Comparison of ENCODE assay signal across 9 cellular contexts in genomic region chr9:125979383-125979782, GRCh38.
"Had no signal": no experiment of that assay in that cellular context is flagged by ENCODE, and none has a peak within 500 bp of the region (broad histone marks: within the 10 kb centered on the region; RNA-seq: fewer than 3 reads in every experiment).

No MANE protein-coding gene starts in this region.

- ATAC-seq: K562 had no signal

- H3K4me2 ChIP-seq: KMS-11 had no signal

- FAIRE-seq: HTR-8/SVneo, K562 had no signal

- H3K4me3 ChIP-seq: K562 had no signal

- H3K27ac ChIP-seq: HL-60, KMS-11 had no signal

- H3K9ac ChIP-seq: KMS-11 had no signal

- DNase-seq: IMR-90, Karpas-422, Kasumi-1, KBM-7, KG1 had no signal
